In genomic region chr3:23865595-23866396, GRCh38 we compare ENCODE assay signal across 9 cellular contexts. TPM values are rescaled to one million over a fixed set of nuclear protein-coding genes. Genes with fewer than 3 reads are reported as not detected.
DNase-seq lines count a peak whose midpoint lies in the region; ATAC-seq and TF ChIP-seq lines count a peak whose summit lies in the region.
"Had no signal": no experiment of that assay in that cellular context is flagged by ENCODE, and none has a peak within 500 bp of the region (broad histone marks: within the 10 kb centered on the region; RNA-seq: fewer than 3 reads in every experiment).

No MANE protein-coding gene starts in this region.

- H3K9me3 Mint-ChIP-seq in osteocyte (ENCODE audit: unreplicated experiment): no peaks in the 10 kb centered on the region

- H3K36me3 Mint-ChIP-seq in osteocyte (ENCODE audit: unreplicated experiment): peaks cover 6% of the 10 kb centered on the region

- ATAC-seq in GM18498 (IDR thresholded peaks at IDR 0.05; ENCODE audit: unreplicated experiment): peak; percentile 81

- WGBS in mammary epithelial cell (ENCODE audit: low coverage, missing lambda C conversion rate): 76% methylated on average over 6 of the region's 6 CpGs

- no peaks in the 10 kb centered on the region for H3K27me3 Mint-ChIP-seq in osteocyte (ENCODE audit: unreplicated experiment)

- peaks cover 57% of the 10 kb centered on the region for H3K4me1 Mint-ChIP-seq in osteocyte (ENCODE audit: unreplicated experiment)

- no peaks in the 10 kb centered on the region for H3K27me3 ChIP-seq in H7 (ENCODE audit: control insufficient read depth, insufficient read depth, low read length)
- no peaks in the 10 kb centered on the region for H3K27me3 ChIP-seq in MG63
- no peaks in the 10 kb centered on the region for H3K27me3 ChIP-seq in fibroblast of lung (ENCODE audit: control insufficient read depth, insufficient read depth, low read length)
- no peaks in the 10 kb centered on the region for H3K27me3 ChIP-seq in mammary epithelial cell (ENCODE audit: insufficient read depth, low read length)

- dilution Hi-C loops in mammary epithelial cell (cut with HindIII; ENCODE audit: low sequenced_read_pairs): no loop called here

- H3K79me2 ChIP-seq in fibroblast of lung (ENCODE audit: control insufficient read depth, insufficient read depth, low read length) (peaks cover 10% of the 10 kb centered on the region), mammary epithelial cell (ENCODE audit: insufficient read depth, low read length) (peaks cover 59% of the 10 kb centered on the region)

- intact Hi-C loops in mammary epithelial cell (cut with micrococcal nuclease): no loop called here

- peak overlapping the region; percentile 20 for H3K4me2 ChIP-seq in fibroblast of lung (ENCODE audit: extremely low read depth, insufficient read depth, low read length)
- H3K4me2 ChIP-seq in mammary epithelial cell (ENCODE audit: insufficient read depth, low read depth, low read length): no peak overlapping the region

- DNase-seq in H7: peak; percentile 62
- DNase-seq in MG63: peak; percentile 10
- DNase-seq in fibroblast of lung (ENCODE audit: low read depth in 2 of 2): peak; percentile 23 to 37
- no peak for DNase-seq in osteocyte (ENCODE audit: extremely low spot score, unreplicated experiment)
- DNase-seq in DMS79 treated with DMSO at 0.1 percent for 48 hours (lab: John Stamatoyannopoulos, UW): no peak
- no peak for DNase-seq in mammary epithelial cell
- no peak for DNase-seq in SHP77 (lab: John Stamatoyannopoulos, UW)

- CTCF ChIA-PET in mammary epithelial cell (lab: Charles Lee; ENCODE audit: low non-redundant PET): no interaction called here

- no peak overlapping the region for H3K9ac ChIP-seq in fibroblast of lung (ENCODE audit: insufficient read depth, low read length)
- H3K9ac ChIP-seq in mammary epithelial cell (ENCODE audit: insufficient read depth, low read length): no peak overlapping the region

- TF ChIP-seq CTCF in fibroblast of lung (conservative IDR thresholded peaks at IDR 0.05 in 1 of 2, IDR thresholded peaks at IDR 0.05 in 1 of 2; ENCODE audit: low read depth in 1 of 2, low read length in 2 of 2) (no peak), osteocyte (IDR thresholded peaks at IDR 0.05) (no peak), mammary epithelial cell (conservative IDR thresholded peaks at IDR 0.05 in 1 of 2, IDR thresholded peaks at IDR 0.05 in 1 of 2; ENCODE audit: extremely low read depth in 1 of 2, insufficient read depth in 1 of 2, low read depth in 1 of 2, low read length in 2 of 2) (no peak)

- peaks cover 14% of the 10 kb centered on the region for H3K4me1 ChIP-seq in fibroblast of lung (ENCODE audit: control insufficient read depth, extremely low read depth, insufficient read depth, low read length)
- H3K4me1 ChIP-seq in mammary epithelial cell (ENCODE audit: insufficient read depth, low read length): no peaks in the 10 kb centered on the region

- H3K9me3 ChIP-seq in MG63: no peaks in the 10 kb centered on the region
- no peaks in the 10 kb centered on the region for H3K9me3 ChIP-seq in fibroblast of lung (ENCODE audit: control insufficient read depth, insufficient read depth, low read depth, low read length)
- H3K9me3 ChIP-seq in mammary epithelial cell (replicated peaks; ENCODE audit: insufficient read depth, low read length): no peaks in the 10 kb centered on the region
- H3K9me3 ChIP-seq: thoracic aorta had no signal

- BruUV-seq in mammary epithelial cell (replicated peaks; lab: Mats Ljungman, UMichigan): no TSS peak

- H2AFZ ChIP-seq in fibroblast of lung (ENCODE audit: low read length) (no peak overlapping the region), mammary epithelial cell (ENCODE audit: low read depth, low read length) (no peak overlapping the region)

- peak overlapping the region; percentile 16 for H3K4me3 Mint-ChIP-seq in osteocyte (ENCODE audit: unreplicated experiment)

- no peaks in the 10 kb centered on the region; the same call in 1 of the 2 replicates for H3K36me3 ChIP-seq in H7 (replicated peaks; ENCODE audit: control insufficient read depth, insufficient read depth, low read length)
- H3K36me3 ChIP-seq in MG63: no peaks in the 10 kb centered on the region
- H3K36me3 ChIP-seq in fibroblast of lung (ENCODE audit: control insufficient read depth, insufficient read depth, low read length): no peaks in the 10 kb centered on the region
- H3K36me3 ChIP-seq in mammary epithelial cell (ENCODE audit: insufficient read depth, low read length): no peaks in the 10 kb centered on the region
- H3K36me3 ChIP-seq: thoracic aorta had no signal

- H3K27ac ChIP-seq in fibroblast of lung (ENCODE audit: insufficient read depth, low read length): no peak overlapping the region
- H3K27ac ChIP-seq in mammary epithelial cell (ENCODE audit: insufficient read depth, low read depth, low read length): no peak overlapping the region
- H3K27ac ChIP-seq: thoracic aorta had no signal

- in situ Hi-C loops in mammary epithelial cell (cut with MboI; ENCODE audit: low sequenced_read_pairs in 2 of 2): no loop called here

- peaks cover 2% of the 10 kb centered on the region for H4K20me1 ChIP-seq in fibroblast of lung (ENCODE audit: control insufficient read depth, extremely low read depth, insufficient read depth, low read length)
- peaks cover 2% of the 10 kb centered on the region for H4K20me1 ChIP-seq in mammary epithelial cell (ENCODE audit: insufficient read depth, low read length)

- H3K4me3 ChIP-seq in H7 (ENCODE audit: insufficient read depth, low read depth, low read length) (no peak overlapping the region), MG63 (no peak overlapping the region), fibroblast of lung (replicated peaks in 1 of 4; ENCODE audit: control extremely low read depth in 1 of 4, insufficient read depth in 1 of 4, low read depth in 3 of 4, low read length in 4 of 4) (no peak overlapping the region), mammary epithelial cell (replicated peaks in 1 of 3; ENCODE audit: insufficient read depth in 1 of 3, low read depth in 2 of 3, low read length in 3 of 3) (no peak overlapping the region)
- H3K4me3 ChIP-seq: thoracic aorta had no signal

- peak overlapping the region; percentile 38 for H3K27ac Mint-ChIP-seq in osteocyte (ENCODE audit: unreplicated experiment)

RNA-seq across cellular contexts. Expression of gene NKIRAS1, which starts 51.0 kb away (rescaled TPM):
- total RNA-seq in H7 (2014; rRNA removed; shearing (Covaris generic)): 7.8 and 9.6 TPM in 2 replicates
- 9.9 and 12.9 TPM in 2 replicates for total RNA-seq in MG63 (2014; rRNA removed; shearing (Covaris generic); ENCODE audit: low replicate concordance)
- total RNA-seq in fibroblast of lung (17.8 and 18.2 TPM in 2 replicates), osteocyte (12.9 and 13.1 TPM in 2 replicates), mammary epithelial cell (1 to 10 TPM; 7.3 to 8.8 TPM)
- polyA plus RNA-seq in fibroblast of lung (13.6 and 15.8 TPM in 2 replicates), mammary epithelial cell (5.2 TPM)
- 9.4 and 9.9 TPM in 2 replicates for polyA plus RNA-seq in fibroblast of lung (2012)
- polyA minus RNA-seq in fibroblast of lung (ENCODE audit: low replicate concordance) (3.6 TPM in 1 of 2 replicates, not detected in the other), mammary epithelial cell (11.9 TPM)

RNA-seq across cellular contexts. Expression of gene RPL15, which starts 51.1 kb away (rescaled TPM):
- total RNA-seq in H7 (2014; rRNA removed; shearing (Covaris generic)): 2,757 and 2,781 TPM in 2 replicates
- 2,383 and 4,340 TPM in 2 replicates for total RNA-seq in MG63 (2014; rRNA removed; shearing (Covaris generic); ENCODE audit: low replicate concordance)
- total RNA-seq in fibroblast of lung (1,860 and 3,172 TPM in 2 replicates), osteocyte (1,872 and 1,902 TPM in 2 replicates), mammary epithelial cell (1,000 to 10,000 TPM; 1,624 to 2,052 TPM)
- polyA plus RNA-seq in fibroblast of lung (3,646 and 3,720 TPM in 2 replicates), mammary epithelial cell (4,169 TPM)
- polyA plus RNA-seq in fibroblast of lung (2012): 2,674 and 3,021 TPM in 2 replicates
- polyA minus RNA-seq in fibroblast of lung (ENCODE audit: low replicate concordance) (893 and 1,136 TPM in 2 replicates), mammary epithelial cell (867 TPM)

Comparison
In these comparisons a context has a peak if more than half of its experiments do, and no peak if none do; other contexts are left out.
1. DNase-seq: peak in H7 (single experiment), MG63 (single experiment) and fibroblast of lung (2 of 2); none in osteocyte (single experiment), DMS79 treated with DMSO at 0.1 percent for 48 hours (single experiment), mammary epithelial cell (single experiment) and SHP77 (0 of 2).